9 cellular contexts compared by ENCODE assay signal in genomic region chr13:100394005-100394695, GRCh38.
DNase-seq lines count a peak whose midpoint lies in the region; ATAC-seq, FAIRE-seq and TF ChIP-seq lines count a peak whose summit lies in the region.
"Had no signal": no experiment of that assay in that cellular context is flagged by ENCODE, and none has a peak within 500 bp of the region (broad histone marks: within the 10 kb centered on the region; RNA-seq: fewer than 3 reads in every experiment).

No MANE protein-coding gene starts in this region.

- ATAC-seq in GM21619 (IDR thresholded peaks at IDR 0.05; ENCODE audit: unreplicated experiment), result peak; percentile 91

- H3K36me3 ChIP-seq in HUES64 (ENCODE audit: insufficient read depth, low read length), result no peaks in the 10 kb centered on the region
- H3K36me3 ChIP-seq in endothelial cell of umbilical vein (ENCODE audit: control insufficient read depth in 2 of 2, extremely low read depth in 1 of 2, insufficient read depth in 2 of 2, low read length in 2 of 2), result no peaks in the 10 kb centered on the region
- H3K36me3 ChIP-seq in Karpas-422 (ENCODE audit: insufficient read depth, low read length), result no peaks in the 10 kb centered on the region

- dilution Hi-C loops in endothelial cell of umbilical vein (cut with MboI; ENCODE audit: extremely low pct_ligation_motif_present, low sequenced_read_pairs), result no loop called here

- no peak overlapping the region for H3K9ac ChIP-seq in HUES64 (ENCODE audit: low read depth, low read length)
- H3K9ac ChIP-seq in endothelial cell of umbilical vein (replicated peaks; ENCODE audit: extremely low read depth, insufficient read depth, low read length), result peak overlapping the region; percentile 19
- no peak overlapping the region for H3K9ac ChIP-seq in Karpas-422 (ENCODE audit: low read length)

- H3K9me1 ChIP-seq in endothelial cell of umbilical vein (replicated peaks; ENCODE audit: control insufficient read depth, extremely low read depth, insufficient read depth, low read length), result no peaks in the 10 kb centered on the region

- no peak for TF ChIP-seq POLR2A in endothelial cell of umbilical vein (IDR thresholded peaks at IDR 0.05; ENCODE audit: low read depth, low read length)

- no peaks in the 10 kb centered on the region for H3K9me3 Mint-ChIP-seq in activated CD4-positive, alpha-beta T cell treated with anti-CD3 and anti-CD28 coated beads, Interleukin-2, amount 10 ng/mL, durations not matched to agents 24 days and 14 days

- H3K79me2 ChIP-seq in endothelial cell of umbilical vein (ENCODE audit: control insufficient read depth, insufficient read depth, low read length) (no peaks in the 10 kb centered on the region), Karpas-422 (ENCODE audit: low read length) (no peaks in the 10 kb centered on the region)

- H3K9me2 ChIP-seq in Karpas-422 (replicated peaks; ENCODE audit: insufficient read depth, low read length), result no peaks in the 10 kb centered on the region

- H3K4me3 ChIP-seq in HUES64 (ENCODE audit: low read length) (no peak overlapping the region), endothelial cell of umbilical vein (replicated peaks in 1 of 3; ENCODE audit: insufficient read depth in 1 of 3, low read depth in 1 of 3, low read length in 3 of 3) (peak overlapping the region in 1 of 3 experiments; percentile 11), Karpas-422 (ENCODE audit: low read length) (no peak overlapping the region)

- no peaks in the 10 kb centered on the region for H3K27me3 Mint-ChIP-seq in activated CD4-positive, alpha-beta T cell treated with anti-CD3 and anti-CD28 coated beads, Interleukin-2, amount 10 ng/mL, durations not matched to agents 24 days and 14 days

- H3K27ac Mint-ChIP-seq in activated CD4-positive, alpha-beta T cell treated with anti-CD3 and anti-CD28 coated beads, Interleukin-2, amount 10 ng/mL, durations not matched to agents 24 days and 14 days, result peak overlapping the region; percentile 91

- 67% methylated on average over 6 of the region's 9 CpGs for WGBS in HUES64

- peak overlapping the region; percentile 15; the same call in 1 of the 2 replicates for H3K27ac ChIP-seq in HUES64 (ENCODE audit: low read depth, low read length)
- peak overlapping the region; percentile 87 for H3K27ac ChIP-seq in endothelial cell of umbilical vein (ENCODE audit: insufficient read depth, low read depth, low read length)
- no peak overlapping the region for H3K27ac ChIP-seq in Karpas-422 (ENCODE audit: low read length)

- H3K4me1 ChIP-seq in HUES64 (ENCODE audit: insufficient read depth, low read length) (peaks cover 34% of the 10 kb centered on the region), endothelial cell of umbilical vein (ENCODE audit: control insufficient read depth, extremely low read depth, insufficient read depth, low read length) (peaks cover 35% of the 10 kb centered on the region), Karpas-422 (ENCODE audit: low read length) (no peaks in the 10 kb centered on the region)

- H3K4me2 ChIP-seq in endothelial cell of umbilical vein (ENCODE audit: insufficient read depth, low read length) (peak overlapping the region; percentile 76), Karpas-422 (ENCODE audit: low read depth, low read length, poor library complexity, severe bottlenecking) (no peak overlapping the region)

- TF ChIP-seq CTCF in endothelial cell of umbilical vein (IDR thresholded peaks at IDR 0.05; ENCODE audit: extremely low read depth in 1 of 2, insufficient read depth in 1 of 2, low read depth in 1 of 2, low read length in 2 of 2), result no peak

- FAIRE-seq in endothelial cell of umbilical vein (lab: Jason Lieb, UNC), result no peak
- FAIRE-seq: colon had no signal

- CTCF ChIA-PET in endothelial cell of umbilical vein (lab: Charles Lee), result interaction anchor here (1.0 to 1.5 kb wide), 3 partner anchors 45 to 158 kb away, joined by 3 to 5 read pairs (median 3); no protein-coding TSS in a partner anchor

- H3K27me3 ChIP-seq in HUES64 (ENCODE audit: insufficient read depth, low read length) (no peaks in the 10 kb centered on the region), endothelial cell of umbilical vein (ENCODE audit: control insufficient read depth in 2 of 2, insufficient read depth in 2 of 2, low read length in 2 of 2) (no peaks in the 10 kb centered on the region), Karpas-422 (ENCODE audit: low read length) (no peaks in the 10 kb centered on the region)

- no peaks in the 10 kb centered on the region for H4K20me1 ChIP-seq in endothelial cell of umbilical vein (replicated peaks; ENCODE audit: control insufficient read depth, extremely low read depth, insufficient read depth, low read length)
- no peaks in the 10 kb centered on the region for H4K20me1 ChIP-seq in Karpas-422 (ENCODE audit: insufficient read depth, low read depth, low read length)

- H3K9me3 ChIP-seq in HUES64 (ENCODE audit: insufficient read depth, low read depth, low read length) (no peaks in the 10 kb centered on the region), endothelial cell of umbilical vein (replicated peaks; ENCODE audit: control insufficient read depth, insufficient read depth, low read length) (no peaks in the 10 kb centered on the region), Karpas-422 (ENCODE audit: low read length) (no peaks in the 10 kb centered on the region)

- H3K36me3 Mint-ChIP-seq in activated CD4-positive, alpha-beta T cell treated with anti-CD3 and anti-CD28 coated beads, Interleukin-2, amount 10 ng/mL, durations not matched to agents 24 days and 14 days (ENCODE audit: low read depth), result peaks cover 2% of the 10 kb centered on the region

- peak overlapping the region; percentile 57 for H2AFZ ChIP-seq in endothelial cell of umbilical vein (ENCODE audit: low read depth, low read length)
- H2AFZ ChIP-seq in Karpas-422 (ENCODE audit: low read length), result no peak overlapping the region

- BruUV-seq in endothelial cell of umbilical vein (replicated peaks; lab: Mats Ljungman, UMichigan), result no TSS peak

- peak; percentile 76 for DNase-seq in activated CD4-positive, alpha-beta T cell treated with anti-CD3 and anti-CD28 coated beads, Interleukin-2, amount 10 ng/mL, durations not matched to agents 24 days and 14 days
- DNase-seq in activated CD4-positive, alpha-beta T cell treated with anti-CD3 and anti-CD28 coated beads for 4 hours, result no peak
- DNase-seq in endothelial cell of umbilical vein (ENCODE audit: low read depth, low spot score) (peak; percentile 55), NAMALWA (ENCODE audit: low spot score) (no peak), Karpas-422 (no peak), C1 segment of cervical spinal cord (lab: John Stamatoyannopoulos, UW) (no peak)

- POLR2A ChIA-PET in endothelial cell of umbilical vein (lab: Charles Lee), result no interaction called here

- H3K4me3 Mint-ChIP-seq in activated CD4-positive, alpha-beta T cell treated with anti-CD3 and anti-CD28 coated beads, Interleukin-2, amount 10 ng/mL, durations not matched to agents 24 days and 14 days, result peak overlapping the region; percentile 63

- H3K4me1 Mint-ChIP-seq in activated CD4-positive, alpha-beta T cell treated with anti-CD3 and anti-CD28 coated beads, Interleukin-2, amount 10 ng/mL, durations not matched to agents 24 days and 14 days, result peaks cover 27% of the 10 kb centered on the region

- intact Hi-C loops in activated CD4-positive, alpha-beta T cell treated with anti-CD3 and anti-CD28 coated beads, Interleukin-2, amount 10 ng/mL, durations not matched to agents 24 days and 14 days (cut with micrococcal nuclease), result loop anchor here (1.0 to 10.0 kb wide), 12 partner anchors 25 to 1179 kb away; partner anchors contain the start of gene PCCA
- intact Hi-C loops in endothelial cell of umbilical vein (cut with micrococcal nuclease), result loop anchor here (5.0 kb wide), 2 partner anchors 48 to 88 kb away; no protein-coding TSS in a partner anchor

TF ChIP-seq in endothelial cell of umbilical vein, 7 proteins besides CTCF, POLR2A, EP300 and RAD21:
- TF ChIP-seq FOS (IDR thresholded peaks at IDR 0.05; ENCODE audit: borderline replicate concordance, insufficient read depth, low read length), result no peak
- no peak for TF ChIP-seq GATA2 (IDR thresholded peaks at IDR 0.05; ENCODE audit: insufficient read depth, insufficient read length, low read depth, low read length)
TF ChIP-seq in endothelial cell of umbilical vein: peak in this region for 0.

Comparison
In these comparisons a context has a peak if more than half of its experiments do, and no peak if none do; other contexts are left out.
1. DNase-seq: peak in activated CD4-positive, alpha-beta T cell treated with anti-CD3 and anti-CD28 coated beads, Interleukin-2, amount 10 ng/mL, durations not matched to agents 24 days and 14 days (single experiment) and endothelial cell of umbilical vein (single experiment); none in activated CD4-positive, alpha-beta T cell treated with anti-CD3 and anti-CD28 coated beads for 4 hours (0 of 2), NAMALWA (single experiment), Karpas-422 (single experiment) and C1 segment of cervical spinal cord (0 of 14).